In the genomic region with DNA sequence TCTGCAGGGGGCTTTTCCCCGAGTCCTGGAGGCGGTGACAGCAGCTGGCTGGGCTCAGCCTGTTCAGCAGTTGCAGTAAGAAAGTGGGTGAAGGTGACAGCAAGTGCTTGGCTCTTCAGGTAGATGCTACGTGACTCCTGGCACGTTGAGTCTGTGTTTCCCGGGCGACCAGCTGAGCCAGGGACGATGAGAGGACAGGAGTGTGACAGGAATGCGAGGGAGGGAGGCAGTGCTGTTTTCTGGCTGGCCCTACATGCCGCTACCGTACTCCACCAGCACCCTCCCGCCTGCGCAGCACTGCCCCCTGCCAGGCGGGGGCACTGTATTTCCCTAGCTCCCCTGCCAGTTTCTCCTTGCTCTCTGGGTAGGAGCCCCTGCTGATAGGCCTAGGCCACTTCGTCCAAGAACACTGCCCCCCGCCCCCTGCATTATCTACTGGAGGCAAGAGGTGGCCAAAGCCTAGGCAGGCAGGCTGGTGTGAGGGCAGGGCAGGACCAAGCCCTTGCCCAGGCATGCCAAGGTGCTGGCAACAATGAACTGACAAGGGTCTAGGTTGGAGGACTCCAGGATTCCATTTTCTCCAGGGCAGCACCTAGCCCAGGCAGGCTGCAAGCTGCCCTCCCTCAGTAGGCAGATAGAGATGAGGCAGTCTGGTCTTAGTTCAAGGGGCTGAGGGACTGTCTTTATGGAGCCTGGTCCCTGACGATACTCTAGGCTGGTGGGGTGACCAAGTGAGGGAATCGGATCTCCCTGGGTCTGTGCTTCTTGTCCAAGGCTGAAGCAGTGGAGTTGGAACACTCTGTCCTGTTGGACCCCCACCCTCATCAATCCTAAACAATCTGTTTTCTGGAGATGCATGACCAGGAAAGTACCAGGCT, we compare ENCODE assay signal across 8 cellular contexts. TPM values are rescaled to one million over a fixed set of nuclear protein-coding genes. Genes with fewer than 3 reads are reported as not detected.
DNase-seq lines count a peak whose midpoint lies in the region; TF ChIP-seq lines count a peak whose summit lies in the region.

No MANE protein-coding gene starts in this region.

- H3K27ac ChIP-seq in HL-60 (replicated peaks) (no peak overlapping the region), urinary bladder (ENCODE audit: low read depth) (peak overlapping the region; percentile 73)

- TF ChIP-seq CTCF in GM12875 (IDR thresholded peaks at IDR 0.05; ENCODE audit: borderline replicate concordance, insufficient read depth, low read depth, low read length) (peak; percentile 84), HL-60 (IDR thresholded peaks at IDR 0.05; ENCODE audit: insufficient read depth, low read length) (peak; percentile 76)

- WGBS in urinary bladder = 26% methylated on average over 17 of the region's 17 CpGs

- no peaks in the 10 kb centered on the region for H3K36me3 ChIP-seq in urinary bladder (ENCODE audit: insufficient read depth)

- no peaks in the 10 kb centered on the region for H3K4me1 ChIP-seq in urinary bladder (ENCODE audit: insufficient read depth)

- no peaks in the 10 kb centered on the region for H3K27me3 ChIP-seq in HL-60 (ENCODE audit: insufficient read depth, poor library complexity, severe bottlenecking)

- DNase-seq in HL-60 (ENCODE audit: low read depth in 1 of 2, low spot score in 1 of 2) (peak; percentile 39 to 68), NOMO-1 treated with DMSO at 0.1 percent for 48 hours (lab: John Stamatoyannopoulos, UW; ENCODE audit: unreplicated experiment) (peak; percentile 13), fibroblast of the conjunctiva (ENCODE audit: low read depth) (peak; percentile 30), nucleus accumbens (lab: John Stamatoyannopoulos, UW) (peak in 50 of 56 donors; percentile 12 to 86 (median 50)), activated gamma-delta T cell treated with Interleukin-2 at 50 U/mL for 16 hours (no peak)
- peak; percentile 74 to 79 for DNase-seq in activated T-cell treated with anti-CD3 and anti-CD28 coated beads, Interleukin-2, amount 50 U/mL, for 48 hours

- no peak overlapping the region for H3K4me3 ChIP-seq in GM12875 (ENCODE audit: low read depth, low read length)
- no peak overlapping the region for H3K4me3 ChIP-seq in HL-60 (replicated peaks; ENCODE audit: insufficient read depth, low read length)
- no peak overlapping the region for H3K4me3 ChIP-seq in urinary bladder (ENCODE audit: low read depth, low read length)

RNA-seq across cellular contexts. Expression of a gene that starts 19.2 kb away (rescaled TPM):
- total RNA-seq in urinary bladder = 33.3 TPM
- 55.8 TPM for polyA plus RNA-seq in urinary bladder

RNA-seq across cellular contexts. Expression of a gene that starts 23.6 kb away (rescaled TPM):
- 1.0 TPM for total RNA-seq in urinary bladder
- 0.60 TPM for polyA plus RNA-seq in urinary bladder

RNA-seq across cellular contexts. Expression of a gene that starts 32.8 kb away (rescaled TPM):
- 16.8 TPM for total RNA-seq in urinary bladder
- polyA plus RNA-seq in urinary bladder = 25.3 TPM

RNA-seq across cellular contexts. Expression of a gene that starts 39.3 kb away (rescaled TPM):
- 36.3 TPM for total RNA-seq in urinary bladder
- polyA plus RNA-seq in urinary bladder = 40.4 TPM
